Comparison of ENCODE assay signal across 15 cellular contexts in genomic region chr4:124525524-124525923, GRCh38.
DNase-seq lines count a peak whose midpoint lies in the region; ATAC-seq and TF ChIP-seq lines count a peak whose summit lies in the region.
"Had no signal": no experiment of that assay in that cellular context is flagged by ENCODE, and none has a peak within 500 bp of the region (broad histone marks: within the 10 kb centered on the region; RNA-seq: fewer than 3 reads in every experiment).

No MANE protein-coding gene starts in this region.

- H3K27ac Mint-ChIP-seq in WTC11, result no peak overlapping the region
- peak overlapping the region; percentile 81 to 89 (median 82) for H3K27ac Mint-ChIP-seq in nephron
- H3K27ac Mint-ChIP-seq in CD14-positive monocyte, result no peak overlapping the region

- CTCF ChIA-PET in IMR-90 (lab: Yijun Ruan, JAX) (interaction anchor here (0.5 kb wide), 1 partner anchor 60 kb away, joined by 4 read pairs; no protein-coding TSS in a partner anchor), WTC11 (lab: Charles Lee) (interaction anchor here (0.8 kb wide), 1 partner anchor 191 kb away, joined by 3 read pairs; no protein-coding TSS in a partner anchor)

- H3K27ac ChIP-seq in IMR-90 (ENCODE audit: insufficient read depth, low read length), result no peak overlapping the region
- H3K27ac ChIP-seq in effector memory CD4-positive, alpha-beta T cell (ENCODE audit: insufficient read depth, low read length, poor library complexity, severe bottlenecking), result no peak overlapping the region
- H3K27ac ChIP-seq: 22Rv1, A549, C4-2B had no signal

- H3K23ac ChIP-seq in IMR-90 (ENCODE audit: low read depth, low read length), result no peak overlapping the region

- H3K4me1 Mint-ChIP-seq in WTC11 (peaks cover 31% of the 10 kb centered on the region), nephron (peaks cover 11% of the 10 kb centered on the region), CD14-positive monocyte (no peaks in the 10 kb centered on the region)
- H3K4me1 Mint-ChIP-seq: CD4-positive, alpha-beta memory T cell had no signal

- no peaks in the 10 kb centered on the region for H3K27me3 ChIP-seq in IMR-90 (ENCODE audit: control insufficient read depth, insufficient read depth, low read length)
- no peaks in the 10 kb centered on the region for H3K27me3 ChIP-seq in effector memory CD4-positive, alpha-beta T cell (replicated peaks; ENCODE audit: control insufficient read depth, insufficient read depth, low read length, poor library complexity, severe bottlenecking)

- no peak overlapping the region for H2BK5ac ChIP-seq in IMR-90 (ENCODE audit: low read depth, low read length, poor library complexity, severe bottlenecking)

- no CpG with 5 or more reads among the region's 4 CpGs for WGBS in IMR-90 (ENCODE audit: extremely low coverage in 2 of 2, insufficient read length in 1 of 2), 2 experiments

- no peak for TF ChIP-seq POLR2A in IMR-90 (IDR thresholded peaks at IDR 0.05; ENCODE audit: low read depth, low read length)

- peaks cover 8% of the 10 kb centered on the region for H3K36me3 Mint-ChIP-seq in WTC11
- no peaks in the 10 kb centered on the region for H3K36me3 Mint-ChIP-seq in nephron (ENCODE audit: low read depth)
- no peaks in the 10 kb centered on the region for H3K36me3 Mint-ChIP-seq in CD14-positive monocyte
- H3K36me3 Mint-ChIP-seq: CD4-positive, alpha-beta memory T cell had no signal

- no peak for TF ChIP-seq CTCF in IMR-90 (conservative IDR thresholded peaks at IDR 0.05; ENCODE audit: low read depth, low read length)
- TF ChIP-seq CTCF in WTC11 (IDR thresholded peaks at IDR 0.05), result no peak
- TF ChIP-seq CTCF in nephron (IDR thresholded peaks at IDR 0.05; ENCODE audit: unreplicated experiment in 3 of 3), result no peak
- TF ChIP-seq CTCF in CD14-positive monocyte (IDR thresholded peaks at IDR 0.05), result no peak

- H4K91ac ChIP-seq in IMR-90 (ENCODE audit: insufficient read depth, low read depth, low read length), result no peak overlapping the region; the same call in 1 of the 2 replicates

- H3K9me3 Mint-ChIP-seq in WTC11, result peaks cover 8% of the 10 kb centered on the region
- H3K9me3 Mint-ChIP-seq in nephron, result no peaks in the 10 kb centered on the region
- peaks cover 2 to 9% (median 5%) of the 10 kb centered on the region in 7 donors for H3K9me3 Mint-ChIP-seq in CD14-positive monocyte

- 0 out of 2 replicates have a peak, but pooled peaks cover 3% of the 10 kb centered on the region for H3K9me1 ChIP-seq in IMR-90 (ENCODE audit: insufficient read depth, low read length)

- H2BK20ac ChIP-seq in IMR-90 (ENCODE audit: low read depth, low read length), result no peak overlapping the region

- POLR2A ChIA-PET in IMR-90 (lab: Charles Lee; ENCODE audit: unreplicated experiment) (no interaction called here), WTC11 (lab: Charles Lee) (no interaction called here)

- no peak for ATAC-seq in IMR-90 (ENCODE audit: low read depth)
- ATAC-seq in WTC11, result peak; percentile 62
- ATAC-seq: A549 had no signal

- peak overlapping the region; percentile 40; the same call in 1 of the 2 replicates for H2AK5ac ChIP-seq in IMR-90 (ENCODE audit: low read depth, low read length)

- peaks cover 6% of the 10 kb centered on the region for H3K4me1 ChIP-seq in IMR-90 (ENCODE audit: control insufficient read depth, insufficient read depth, low read length)
- H3K4me1 ChIP-seq in effector memory CD4-positive, alpha-beta T cell (ENCODE audit: control insufficient read depth, insufficient read depth, low read length, poor library complexity, severe bottlenecking), result no peaks in the 10 kb centered on the region
- H3K4me1 ChIP-seq: A549 had no signal

- no peaks in the 10 kb centered on the region for H3K9me3 ChIP-seq in IMR-90 (ENCODE audit: control insufficient read depth, insufficient read depth, low read length)
- H3K9me3 ChIP-seq in effector memory CD4-positive, alpha-beta T cell (ENCODE audit: control insufficient read depth, low read length), result no peaks in the 10 kb centered on the region
- H3K9me3 ChIP-seq: A549 had no signal

- no peak overlapping the region for H2AFZ ChIP-seq in IMR-90 (replicated peaks; ENCODE audit: low read length, poor library complexity)

- no TSS peak for BruUV-seq in IMR-90 (replicated peaks; lab: Mats Ljungman, UMichigan)

- H3K4me2 ChIP-seq in IMR-90 (ENCODE audit: low read depth, low read length), result no peak overlapping the region
- H3K4me2 ChIP-seq: A549 had no signal

- H3K9ac ChIP-seq in IMR-90 (ENCODE audit: low read depth, low read length), result no peak overlapping the region

- H2BK120ac ChIP-seq in IMR-90 (ENCODE audit: low read depth, low read length), result no peak overlapping the region

- H3K36me3 ChIP-seq in IMR-90 (ENCODE audit: control insufficient read depth, insufficient read depth, low read length), result no peaks in the 10 kb centered on the region
- no peaks in the 10 kb centered on the region for H3K36me3 ChIP-seq in effector memory CD4-positive, alpha-beta T cell (ENCODE audit: control insufficient read depth, insufficient read depth, low read length)

- no peak overlapping the region for H4K5ac ChIP-seq in IMR-90 (ENCODE audit: low read depth, low read length)

- in situ Hi-C loops in IMR-90 (cut with MboI; ENCODE audit: low sequenced_read_pairs), result no loop called here

- peak; percentile 33 for DNase-seq in NCI-H748 (lab: John Stamatoyannopoulos, UW; ENCODE audit: unreplicated experiment)
- DNase-seq in NCI-H748 treated with DMSO at 0.1 percent for 48 hours (lab: John Stamatoyannopoulos, UW), result no peak
- DNase-seq in IMR-90, result no peak
- DNase-seq in WTC11 (ENCODE audit: low spot score), result peak; percentile 12
- DNase-seq in effector memory CD4-positive, alpha-beta T cell, result no peak
- no peak for DNase-seq in CD14-positive monocyte (ENCODE audit: low spot score)
- DNase-seq: AML-193; CD4-positive, alpha-beta memory T cell; DMS79 treated with DMSO at 0.1 percent for 48 hours; GF-D8; H9 had no signal

- H3K14ac ChIP-seq in IMR-90 (replicated peaks; ENCODE audit: low read depth, low read length), result no peak overlapping the region

- no peak overlapping the region for H3K4me3 Mint-ChIP-seq in WTC11
- H3K4me3 Mint-ChIP-seq in nephron, result no peak overlapping the region
- no peak overlapping the region for H3K4me3 Mint-ChIP-seq in CD14-positive monocyte
- H3K4me3 Mint-ChIP-seq: CD4-positive, alpha-beta memory T cell; H9 had no signal

- TF ChIP-seq RAD21 in IMR-90 (IDR thresholded peaks at IDR 0.05; ENCODE audit: low read length), result no peak

- no peak overlapping the region for H3K18ac ChIP-seq in IMR-90 (ENCODE audit: low read depth, low read length)

- dilution Hi-C loops in IMR-90 (cut with HindIII; ENCODE audit: low sequenced_read_pairs, unreplicated experiment), result no loop called here

- H4K8ac ChIP-seq in IMR-90 (ENCODE audit: low read depth in 2 of 2, low read length in 2 of 2), result no peak overlapping the region

- no peak overlapping the region; the same call in 2 of the 3 replicates for H2BK15ac ChIP-seq in IMR-90 (ENCODE audit: low read depth, low read length)

- no peaks in the 10 kb centered on the region for H4K20me1 ChIP-seq in IMR-90 (ENCODE audit: insufficient read depth, low read length)

- H3K4ac ChIP-seq in IMR-90 (ENCODE audit: low read depth, low read length), result peak overlapping the region; percentile 39; the same call in 1 of the 2 replicates

- H3K27me3 Mint-ChIP-seq in WTC11 (ENCODE audit: low read depth), result no peaks in the 10 kb centered on the region
- no peaks in the 10 kb centered on the region for H3K27me3 Mint-ChIP-seq in nephron (ENCODE audit: low read depth)
- no peaks in the 10 kb centered on the region for H3K27me3 Mint-ChIP-seq in CD14-positive monocyte (ENCODE audit: low read depth in 3 of 3)
- H3K27me3 Mint-ChIP-seq: CD4-positive, alpha-beta memory T cell had no signal

- no peaks in the 10 kb centered on the region for H3K79me1 ChIP-seq in IMR-90 (ENCODE audit: low read depth in 1 of 2, low read length in 2 of 2)

- no peak overlapping the region for H3K56ac ChIP-seq in IMR-90 (ENCODE audit: extremely low read depth, insufficient read depth, low read length)

- no peak overlapping the region for H2AK9ac ChIP-seq in IMR-90 (replicated peaks; ENCODE audit: low read depth, low read length, poor library complexity)

- intact Hi-C loops in IMR-90 (cut with micrococcal nuclease) (no loop called here), CD14-positive monocyte (cut with micrococcal nuclease) (no loop called here)

- H3K4me3 ChIP-seq in IMR-90 (ENCODE audit: insufficient read depth, low read depth, low read length), result no peak overlapping the region
- no peak overlapping the region for H3K4me3 ChIP-seq in effector memory CD4-positive, alpha-beta T cell (ENCODE audit: insufficient read depth, low read depth, low read length, poor library complexity, severe bottlenecking)
- H3K4me3 ChIP-seq: A549 had no signal

TF ChIP-seq in IMR-90, 13 proteins besides CTCF, POLR2A, EP300 and RAD21 (continues in another document):
- TF ChIP-seq NFE2L2 (IDR thresholded peaks at IDR 0.05; ENCODE audit: low read depth, low read length) (no peak), ELK1 (IDR thresholded peaks at IDR 0.05; ENCODE audit: borderline replicate concordance, low read depth, low read length) (no peak), RCOR1 (IDR thresholded peaks at IDR 0.05; ENCODE audit: insufficient replicate concordance, low read length) (no peak), MAFK (IDR thresholded peaks at IDR 0.05; ENCODE audit: low read depth, low read length) (no peak)

TF ChIP-seq in WTC11, 78 proteins besides CTCF, POLR2A, EP300 and RAD21 (continues in another document):
- no peak for TF ChIP-seq SMAD3 (CRISPR knock-in tag; IDR thresholded peaks at IDR 0.05; ENCODE audit: borderline replicate concordance)
- TF ChIP-seq USF2 (CRISPR knock-in tag; IDR thresholded peaks at IDR 0.05), result no peak

Comparison
In these comparisons a context has a peak if more than half of its experiments do, and no peak if none do; other contexts are left out.
1. DNase-seq: peak in NCI-H748 (single experiment) and WTC11 (single experiment); none in NCI-H748 treated with DMSO at 0.1 percent for 48 hours (single experiment), IMR-90 (single experiment), effector memory CD4-positive, alpha-beta T cell (0 of 3) and CD14-positive monocyte (single experiment).
2. H3K27ac Mint-ChIP-seq: peak in nephron (3 of 3); none in WTC11 (single experiment) and CD14-positive monocyte (0 of 7).